In genomic region chr14:64970776-64971451, GRCh38 we compare ENCODE assay signal across 8 cellular contexts. TPM values are rescaled to one million over a fixed set of nuclear protein-coding genes. Genes with fewer than 3 reads are reported as not detected.
DNase-seq lines count a peak whose midpoint lies in the region; ATAC-seq, FAIRE-seq and TF ChIP-seq lines count a peak whose summit lies in the region.

No MANE protein-coding gene starts in this region.

- no peak for ATAC-seq in GM21825 (IDR thresholded peaks at IDR 0.05; ENCODE audit: unreplicated experiment)

- no peak for TF ChIP-seq CTCF in WERI-Rb-1 (IDR thresholded peaks at IDR 0.05; ENCODE audit: low read depth, low read length)

- H3K9me3 ChIP-seq in WERI-Rb-1 (ENCODE audit: severe bottlenecking) = no peaks in the 10 kb centered on the region
- H3K9me3 ChIP-seq in small intestine (ENCODE audit: control insufficient read depth, low read depth) = no peaks in the 10 kb centered on the region

- H3K4me3 ChIP-seq in WERI-Rb-1 (ENCODE audit: low read depth, low read length) (peak overlapping the region; percentile 49), iPS-11a (ENCODE audit: low read depth, low read length) (peak overlapping the region; percentile 67), small intestine (ENCODE audit: low read depth in 1 of 2, low read length in 2 of 2) (peak overlapping the region; percentile 67 to 71)

- 26 to 48% (median 33%) methylated on average over 6 of the region's 6 CpGs for WGBS in small intestine, 3 donors

- H3K27me3 ChIP-seq in WERI-Rb-1 (ENCODE audit: insufficient read depth, low read depth, severe bottlenecking) = no peaks in the 10 kb centered on the region
- H3K27me3 ChIP-seq in small intestine (ENCODE audit: control insufficient read depth in 2 of 2, insufficient read depth in 2 of 2, low read length in 2 of 2) = no peaks in the 10 kb centered on the region

- DNase-seq in NCI-H2171 treated with DMSO at 0.1 percent for 48 hours (lab: John Stamatoyannopoulos, UW) = peak; percentile 31
- no peak for DNase-seq in NCI-H2171 (lab: John Stamatoyannopoulos, UW)
- DNase-seq in WERI-Rb-1 = no peak
- peak; percentile 30 for DNase-seq in small intestine
- no peak for DNase-seq in GM19239 (ENCODE audit: insufficient read length, low spot score)
- DNase-seq in activated naive CD4-positive, alpha-beta T cell (lab: John Stamatoyannopoulos, UW) = no peak

- H3K27ac ChIP-seq in WERI-Rb-1 = no peak overlapping the region
- H3K27ac ChIP-seq in small intestine (ENCODE audit: low read depth in 1 of 2, low read length in 1 of 2) = peak overlapping the region in 1 of 2 donors; percentile 68

- H3K4me1 ChIP-seq in small intestine (ENCODE audit: control insufficient read depth in 2 of 2, insufficient read depth in 1 of 2, low read depth in 1 of 2, low read length in 1 of 2) = peaks cover 4 to 9% of the 10 kb centered on the region in 2 donors

- H3K36me3 ChIP-seq in WERI-Rb-1 = no peaks in the 10 kb centered on the region
- no peaks in the 10 kb centered on the region for H3K36me3 ChIP-seq in small intestine (ENCODE audit: control insufficient read depth in 2 of 2, insufficient read depth in 2 of 2, low read length in 2 of 2)

- FAIRE-seq in small intestine (lab: Jason Lieb, UNC) (no peak), GM19239 (lab: Jason Lieb, UNC) (no peak)

RNA-seq across cellular contexts. Expression of gene RAB15, which starts 1.2 kb away (rescaled TPM):
- polyA plus RNA-seq in small intestine = 10 to 100 TPM; 12.2 to 47.9 (median 12.5) TPM

RNA-seq across cellular contexts. Expression of gene FNTB, which starts 15.8 kb away (rescaled TPM):
- polyA plus RNA-seq in small intestine = 10 to 100 TPM in 1 of 3 donors, 1 to 10 TPM in 2; 6.7 to 10.1 (median 7.3) TPM

RNA-seq across cellular contexts. Expression of gene GPX2, which starts 28.4 kb away (rescaled TPM):
- polyA plus RNA-seq in small intestine = 1,000 to 10,000 TPM in 1 of 3 donors, 10 to 100 TPM in 2; 49.2 to 1,000 (median 58.9) TPM

RNA-seq across cellular contexts. Expression of gene CHURC1, which starts 56.7 kb away (rescaled TPM):
- polyA plus RNA-seq in small intestine = 10 to 100 TPM; 25.9 to 37.1 (median 30.8) TPM

Comparison
In these comparisons a context has a peak if more than half of its experiments do, and no peak if none do; other contexts are left out.
1. DNase-seq: peak in NCI-H2171 treated with DMSO at 0.1 percent for 48 hours (single experiment) and small intestine (single experiment); none in NCI-H2171 (single experiment), WERI-Rb-1 (single experiment), GM19239 (single experiment) and activated naive CD4-positive, alpha-beta T cell (0 of 4).
2. Peak in every context shown above with its lines, with median percentiles within 50 percentile points of each other: H3K4me3 ChIP-seq.